ENCODE assay signal across 19 cellular contexts in genomic region chr2:226746206-226746800, GRCh38.
"Had no signal": no experiment of that assay in that cellular context is flagged by ENCODE, and none has a peak within 500 bp of the region (broad histone marks: within the 10 kb centered on the region; RNA-seq: fewer than 3 reads in every experiment).

No MANE protein-coding gene starts in this region.

- ATAC-seq: gastroesophageal sphincter; naive thymus-derived CD4-positive, alpha-beta T cell; stimulated activated naive B cell treated with anti-CD40 and anti-IgM and Interleukin-4, amounts not matched to agents 10 μg/mL and 1 μg/mL and 100 μg/mL, for 72 hours had no signal

- H3K9me3 ChIP-seq: gastroesophageal sphincter, left ventricle myocardium inferior, neutrophil, sigmoid colon, suprapubic skin, thyroid gland had no signal

- H3K4me1 Mint-ChIP-seq: immature natural killer cell; naive thymus-derived CD4-positive, alpha-beta T cell had no signal

- H3K27me3 ChIP-seq: gastroesophageal sphincter, neutrophil, sigmoid colon, suprapubic skin, thyroid gland had no signal

- H3K27ac Mint-ChIP-seq: endodermal cell; immature natural killer cell; naive thymus-derived CD4-positive, alpha-beta T cell; nephron progenitor cell; stimulated activated naive B cell treated with anti-CD40 and anti-IgM and Interleukin-4, amounts not matched to agents 10 μg/mL and 1 μg/mL and 100 μg/mL, for 72 hours; type B pancreatic cell had no signal

- H3K27ac ChIP-seq: coronary artery, gastroesophageal sphincter, left ventricle myocardium inferior, neutrophil, sigmoid colon, skin epidermis, suprapubic skin had no signal

- H3K27me3 Mint-ChIP-seq: stimulated activated naive B cell treated with anti-CD40 and anti-IgM and Interleukin-4, amounts not matched to agents 10 μg/mL and 1 μg/mL and 100 μg/mL, for 72 hours; type B pancreatic cell had no signal

- H3K9me3 Mint-ChIP-seq: immature natural killer cell; naive thymus-derived CD4-positive, alpha-beta T cell; stimulated activated naive B cell treated with anti-CD40 and anti-IgM and Interleukin-4, amounts not matched to agents 10 μg/mL and 1 μg/mL and 100 μg/mL, for 72 hours had no signal

- H3K4me3 ChIP-seq: coronary artery, gastroesophageal sphincter, left ventricle myocardium inferior, sigmoid colon, skin epidermis, suprapubic skin, thyroid gland had no signal

- DNase-seq: effector CD4-positive, alpha-beta T cell; endodermal cell; erythroblast; immature natural killer cell; left ventricle myocardium inferior; mesendoderm; naive thymus-derived CD4-positive, alpha-beta T cell; nephron progenitor cell; sigmoid colon; stimulated activated CD4-positive, alpha-beta T cell treated with anti-CD3 and anti-CD28 coated beads, Interleukin-2, amount 100 ng/mL, for 24 hours; stimulated activated CD4-positive, alpha-beta T cell treated with anti-CD3 and anti-CD28 coated beads, Interleukin-4, amount 100 ng/mL, for 4 hours; stimulated activated naive B cell treated with anti-CD40 and anti-IgM and Interleukin-4, amounts not matched to agents 10 μg/mL and 1 μg/mL and 100 μg/mL, for 72 hours; thyroid gland had no signal

- H3K36me3 ChIP-seq: gastroesophageal sphincter, neutrophil, sigmoid colon, suprapubic skin, thyroid gland had no signal

- H3K4me3 Mint-ChIP-seq: endodermal cell; immature natural killer cell; naive thymus-derived CD4-positive, alpha-beta T cell; nephron progenitor cell; stimulated activated naive B cell treated with anti-CD40 and anti-IgM and Interleukin-4, amounts not matched to agents 10 μg/mL and 1 μg/mL and 100 μg/mL, for 72 hours; type B pancreatic cell had no signal

- H3K36me3 Mint-ChIP-seq: immature natural killer cell had no signal
